In genomic region chr20:25304025-25304549, GRCh38 we compare ENCODE assay signal across 28 cellular contexts.
"Had no signal": no experiment of that assay in that cellular context is flagged by ENCODE, and none has a peak within 500 bp of the region (broad histone marks: within the 10 kb centered on the region; RNA-seq: fewer than 3 reads in every experiment).

No MANE protein-coding gene starts in this region.

- H3K27ac Mint-ChIP-seq: activated CD8-positive, alpha-beta memory T cell treated with anti-CD3 and anti-CD28 coated beads, Interleukin-2, amount 10 ng/mL, durations not matched to agents 7 days and 5 days; activated naive CD8-positive, alpha-beta T cell treated with anti-CD3 and anti-CD28 coated beads, Interleukin-2, amount 10 ng/mL, durations not matched to agents 7 days and 5 days; WTC11 had no signal

- H3K4me2 ChIP-seq: KMS-11 had no signal

- H3K4me3 ChIP-seq: adrenal gland, MG63, SJSA1 had no signal

- DNase-seq: activated CD4-positive, alpha-beta T cell treated with anti-CD3 and anti-CD28 coated beads, Interleukin-2, amount 10 ng/mL, durations not matched to agents 24 days and 14 days; activated CD4-positive, alpha-beta T cell treated with anti-CD3 and anti-CD28 coated beads, Interleukin-2, amount 50 U/mL, for 48 hours; activated CD4-positive, CD25-positive, alpha-beta regulatory T cell treated with anti-CD3 and anti-CD28 coated beads, Interleukin-2, amount 50 U/mL, for 72 hours; activated CD8-positive, alpha-beta memory T cell treated with anti-CD3 and anti-CD28 coated beads, Interleukin-2, amount 10 ng/mL, durations not matched to agents 7 days and 5 days; activated gamma-delta T cell; activated naive CD4-positive, alpha-beta T cell treated with anti-CD3 and anti-CD28 coated beads, Interleukin-2, amount 10 ng/mL, durations not matched to agents 7 days and 5 days; activated naive CD8-positive, alpha-beta T cell treated with anti-CD3 and anti-CD28 coated beads, Interleukin-2, amount 10 ng/mL, durations not matched to agents 7 days and 5 days; activated T-cell treated with anti-CD3 and anti-CD28 coated beads, Interleukin-2, amount 50 U/mL, for 24 hours; adrenal gland; anterior cingulate cortex; MG63; MV-4-11; NCI-H1092 treated with DMSO at 0.1 percent for 48 hours; NCI-H1417 treated with DMSO at 0.1 percent for 48 hours; NCI-H1694; NCI-H2029; NCI-H2107; NCI-H2171 treated with DMSO at 0.1 percent for 48 hours; NCI-H345; NCI-H510A; NCI-H526 treated with DMSO at 0.1 percent for 48 hours; NCI-H82; SHP77; SW 1271 had no signal

- H3K9me3 Mint-ChIP-seq: activated CD4-positive, alpha-beta T cell treated with anti-CD3 and anti-CD28 coated beads, Interleukin-2, amount 10 ng/mL, durations not matched to agents 24 days and 14 days; activated naive CD4-positive, alpha-beta T cell treated with anti-CD3 and anti-CD28 coated beads, Interleukin-2, amount 10 ng/mL, durations not matched to agents 7 days and 5 days; activated naive CD8-positive, alpha-beta T cell treated with anti-CD3 and anti-CD28 coated beads, Interleukin-2, amount 10 ng/mL, durations not matched to agents 7 days and 5 days; activated T-cell treated with anti-CD3 and anti-CD28 coated beads, Interleukin-2, amount 50 U/mL, for 24 hours; WTC11 had no signal

- H3K27me3 ChIP-seq: adrenal gland, MG63, SJSA1 had no signal

- H3K4me1 Mint-ChIP-seq: activated naive CD4-positive, alpha-beta T cell treated with anti-CD3 and anti-CD28 coated beads, Interleukin-2, amount 10 ng/mL, durations not matched to agents 7 days and 5 days; WTC11 had no signal

- ATAC-seq: activated CD8-positive, alpha-beta memory T cell treated with anti-CD3 and anti-CD28 coated beads, Interleukin-2, amount 10 ng/mL, durations not matched to agents 7 days and 5 days; SK-N-SH treated with all-trans-retinoic acid at 6 μM for 48 hours; WTC11 had no signal

- H3K36me3 ChIP-seq: MG63 had no signal

- H3K27me3 Mint-ChIP-seq: activated CD4-positive, alpha-beta T cell treated with anti-CD3 and anti-CD28 coated beads, Interleukin-2, amount 10 ng/mL, durations not matched to agents 24 days and 14 days; activated CD8-positive, alpha-beta memory T cell treated with anti-CD3 and anti-CD28 coated beads, Interleukin-2, amount 10 ng/mL, durations not matched to agents 7 days and 5 days; activated naive CD4-positive, alpha-beta T cell treated with anti-CD3 and anti-CD28 coated beads, Interleukin-2, amount 10 ng/mL, durations not matched to agents 7 days and 5 days; activated naive CD8-positive, alpha-beta T cell treated with anti-CD3 and anti-CD28 coated beads, Interleukin-2, amount 10 ng/mL, durations not matched to agents 7 days and 5 days; activated T-cell treated with anti-CD3 and anti-CD28 coated beads, Interleukin-2, amount 50 U/mL, for 24 hours had no signal

- H3K27ac ChIP-seq: adrenal gland, KMS-11, SJSA1 had no signal

- H3K36me3 Mint-ChIP-seq: activated CD8-positive, alpha-beta memory T cell treated with anti-CD3 and anti-CD28 coated beads, Interleukin-2, amount 10 ng/mL, durations not matched to agents 7 days and 5 days; activated naive CD4-positive, alpha-beta T cell treated with anti-CD3 and anti-CD28 coated beads, Interleukin-2, amount 10 ng/mL, durations not matched to agents 7 days and 5 days had no signal

- H3K4me3 Mint-ChIP-seq: activated CD4-positive, alpha-beta T cell treated with anti-CD3 and anti-CD28 coated beads, Interleukin-2, amount 10 ng/mL, durations not matched to agents 24 days and 14 days; activated CD8-positive, alpha-beta memory T cell treated with anti-CD3 and anti-CD28 coated beads, Interleukin-2, amount 10 ng/mL, durations not matched to agents 7 days and 5 days; activated naive CD4-positive, alpha-beta T cell treated with anti-CD3 and anti-CD28 coated beads, Interleukin-2, amount 10 ng/mL, durations not matched to agents 7 days and 5 days; activated naive CD8-positive, alpha-beta T cell treated with anti-CD3 and anti-CD28 coated beads, Interleukin-2, amount 10 ng/mL, durations not matched to agents 7 days and 5 days; activated T-cell treated with anti-CD3 and anti-CD28 coated beads, Interleukin-2, amount 50 U/mL, for 24 hours; WTC11 had no signal

- H3K9me3 ChIP-seq: adrenal gland, MG63, SJSA1 had no signal
